In the genomic region with DNA sequence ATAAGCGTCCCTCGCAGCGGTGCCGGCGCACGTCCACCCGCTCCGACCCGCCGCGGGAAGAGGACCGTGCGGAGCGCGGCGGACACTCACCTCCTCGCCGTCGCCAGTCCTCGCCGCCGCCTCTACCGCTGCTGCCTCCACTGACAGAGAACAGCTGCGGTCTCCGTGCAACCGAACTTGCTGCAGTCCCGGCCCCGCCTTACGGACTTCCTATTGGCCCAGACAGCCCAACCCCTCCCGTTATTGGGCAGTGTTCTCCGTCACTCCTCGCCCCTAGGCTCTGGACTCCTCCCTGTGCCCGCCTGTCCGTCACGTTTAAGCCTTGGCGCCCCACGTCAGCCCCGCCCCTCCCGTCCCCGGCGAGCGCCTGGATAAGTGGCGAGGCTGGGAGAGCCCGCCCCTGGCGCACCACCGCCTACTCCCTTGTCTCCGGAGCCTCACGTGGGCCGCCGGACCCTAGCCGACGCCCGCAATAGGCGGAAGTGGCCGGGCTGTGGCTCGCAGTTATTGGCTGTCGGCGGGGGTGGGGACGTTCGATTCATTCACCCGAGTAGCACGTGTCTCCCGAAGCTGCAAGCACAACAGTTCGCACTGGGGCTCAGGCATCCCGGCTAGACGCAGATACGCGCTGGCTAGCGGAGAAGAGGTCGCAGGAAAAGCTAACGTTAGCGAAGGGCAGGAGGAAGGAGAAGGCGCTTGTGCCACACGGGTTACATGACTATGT, we compare ENCODE assay signal across 8 cellular contexts. TPM values are rescaled to one million over a fixed set of nuclear protein-coding genes. Genes with fewer than 3 reads are reported as not detected.
DNase-seq lines count a peak whose midpoint lies in the region; ATAC-seq and TF ChIP-seq lines count a peak whose summit lies in the region.

A gene with protein sequence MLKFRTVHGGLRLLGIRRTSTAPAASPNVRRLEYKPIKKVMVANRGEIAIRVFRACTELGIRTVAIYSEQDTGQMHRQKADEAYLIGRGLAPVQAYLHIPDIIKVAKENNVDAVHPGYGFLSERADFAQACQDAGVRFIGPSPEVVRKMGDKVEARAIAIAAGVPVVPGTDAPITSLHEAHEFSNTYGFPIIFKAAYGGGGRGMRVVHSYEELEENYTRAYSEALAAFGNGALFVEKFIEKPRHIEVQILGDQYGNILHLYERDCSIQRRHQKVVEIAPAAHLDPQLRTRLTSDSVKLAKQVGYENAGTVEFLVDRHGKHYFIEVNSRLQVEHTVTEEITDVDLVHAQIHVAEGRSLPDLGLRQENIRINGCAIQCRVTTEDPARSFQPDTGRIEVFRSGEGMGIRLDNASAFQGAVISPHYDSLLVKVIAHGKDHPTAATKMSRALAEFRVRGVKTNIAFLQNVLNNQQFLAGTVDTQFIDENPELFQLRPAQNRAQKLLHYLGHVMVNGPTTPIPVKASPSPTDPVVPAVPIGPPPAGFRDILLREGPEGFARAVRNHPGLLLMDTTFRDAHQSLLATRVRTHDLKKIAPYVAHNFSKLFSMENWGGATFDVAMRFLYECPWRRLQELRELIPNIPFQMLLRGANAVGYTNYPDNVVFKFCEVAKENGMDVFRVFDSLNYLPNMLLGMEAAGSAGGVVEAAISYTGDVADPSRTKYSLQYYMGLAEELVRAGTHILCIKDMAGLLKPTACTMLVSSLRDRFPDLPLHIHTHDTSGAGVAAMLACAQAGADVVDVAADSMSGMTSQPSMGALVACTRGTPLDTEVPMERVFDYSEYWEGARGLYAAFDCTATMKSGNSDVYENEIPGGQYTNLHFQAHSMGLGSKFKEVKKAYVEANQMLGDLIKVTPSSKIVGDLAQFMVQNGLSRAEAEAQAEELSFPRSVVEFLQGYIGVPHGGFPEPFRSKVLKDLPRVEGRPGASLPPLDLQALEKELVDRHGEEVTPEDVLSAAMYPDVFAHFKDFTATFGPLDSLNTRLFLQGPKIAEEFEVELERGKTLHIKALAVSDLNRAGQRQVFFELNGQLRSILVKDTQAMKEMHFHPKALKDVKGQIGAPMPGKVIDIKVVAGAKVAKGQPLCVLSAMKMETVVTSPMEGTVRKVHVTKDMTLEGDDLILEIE (minus strand): TSS at position 152 of the 724 bp plus-strand sequence. CDS start 86,224 bp downstream, outside the sequence.

- peak within 1 kb of the TSS; percentile 69 for H3K4me3 ChIP-seq in AG04450 (ENCODE audit: low read depth, low read length)
- peak within 1 kb of the TSS; percentile 78 for H3K4me3 ChIP-seq in kidney epithelial cell (ENCODE audit: low read depth, low read length)

- no peaks in the 10 kb centered on the region for H3K27me3 ChIP-seq in AG04450 (ENCODE audit: control insufficient read depth, insufficient read depth, low read length)
- H3K27me3 ChIP-seq in kidney epithelial cell (ENCODE audit: control insufficient read depth, insufficient read depth, low read length) = no peaks in the 10 kb centered on the region

- H3K36me3 ChIP-seq in kidney epithelial cell (ENCODE audit: control insufficient read depth, insufficient read depth, low read length) = no peaks in the 10 kb centered on the region

- DNase-seq in AG04450 (ENCODE audit: low read depth, low spot score) (peak; percentile 100), NCI-H446 (lab: John Stamatoyannopoulos, UW) (peak; percentile 99), kidney epithelial cell (ENCODE audit: low read depth) (peak; percentile 97)
- peak; percentile 98 for DNase-seq in activated CD4-positive, alpha-beta T cell treated with anti-CD3 and anti-CD28 coated beads for 48 hours
- DNase-seq in stimulated activated CD4-positive, alpha-beta T cell treated with anti-CD3 and anti-CD28 coated beads, Interleukin-15, amount 100 ng/mL, for 24 hours = peak; percentile 99

- no peaks in the 10 kb centered on the region; the same call in 1 of the 2 replicates for H3K9me3 ChIP-seq in AG04450 (ENCODE audit: control insufficient read depth, insufficient read depth, low read length)

- TF ChIP-seq CTCF in AG04450 (IDR thresholded peaks at IDR 0.05; ENCODE audit: low read depth, low read length) = no peak
- TF ChIP-seq CTCF in kidney epithelial cell (IDR thresholded peaks at IDR 0.05; ENCODE audit: insufficient read depth, low read length, poor library complexity, severe bottlenecking) = no peak

- CTCF ChIA-PET in AG04450 (lab: Charles Lee) = interaction anchor here (1.1 kb wide), 1 partner anchor 12 kb away, joined by 3 read pairs; no protein-coding TSS in a partner anchor

- H3K27ac ChIP-seq in AG04450 (ENCODE audit: low read depth, low read length) = peak within 1 kb of the TSS; percentile 47
- H3K27ac ChIP-seq in cingulate gyrus (ENCODE audit: low read depth, low read length) = peak within 1 kb of the TSS; percentile 93

- POLR2A ChIA-PET in AG04450 (lab: Yijun Ruan, JAX) = interaction anchor here (0.5 to 1.8 kb wide), 7 partner anchors 13 to 226 kb away, joined by 3 to 11 read pairs (median 5); no protein-coding TSS in a partner anchor

- ATAC-seq in GM19023 (IDR thresholded peaks at IDR 0.05; ENCODE audit: unreplicated experiment) = peak; percentile 94
- ATAC-seq in HG03280 (IDR thresholded peaks at IDR 0.05; ENCODE audit: unreplicated experiment) = peak; percentile 88

RNA-seq across cellular contexts. Expression of the gene that starts here (rescaled TPM):
- polyA plus RNA-seq in AG04450 (2011; rRNA removed) = 12.1 and 12.6 TPM in 2 replicates
- polyA minus RNA-seq in AG04450 (2011; rRNA and poly(A)+ RNA removed) = 22.1 and 23.8 TPM in 2 replicates
- total RNA-seq in kidney epithelial cell = 9.5 and 10.1 TPM in 2 replicates

Comparison
In these comparisons a context has a peak if more than half of its experiments do, and no peak if none do; other contexts are left out.
1. Peak in every context shown above with its lines: DNase-seq, ATAC-seq, H3K4me3 ChIP-seq and H3K27ac ChIP-seq.